26 cellular contexts compared by ENCODE assay signal in the genomic region with DNA sequence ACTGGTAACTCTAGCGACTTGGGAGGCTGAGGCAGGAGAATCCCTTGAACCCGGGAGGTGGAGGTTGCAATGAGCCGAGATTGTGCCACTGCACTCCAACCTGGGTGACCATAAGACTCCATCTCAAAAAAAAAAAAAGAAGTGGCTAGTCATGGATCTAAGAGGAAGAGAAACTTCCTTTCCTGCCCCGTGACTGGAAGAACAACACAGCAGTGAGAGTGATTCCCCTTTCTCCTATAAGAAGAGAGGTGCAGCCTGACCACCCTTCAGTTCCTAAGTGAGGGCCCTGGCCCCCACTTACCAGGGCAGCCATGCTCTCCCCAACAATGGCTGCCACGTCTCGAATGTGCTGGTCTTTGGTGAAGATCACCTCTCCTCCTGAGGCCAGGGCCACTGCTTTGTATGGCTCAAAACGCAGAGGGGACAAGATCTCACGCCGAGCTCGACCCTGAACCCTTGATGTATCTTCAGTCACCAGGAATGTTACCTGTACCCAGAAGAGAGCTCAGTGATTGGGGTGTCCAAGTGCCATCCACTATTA. TPM values are rescaled to one million over a fixed set of nuclear protein-coding genes. Genes with fewer than 3 reads are reported as not detected.
DNase-seq lines count a peak whose midpoint lies in the region; ATAC-seq lines count a peak whose summit lies in the region.
"Had no signal": no experiment of that assay in that cellular context is flagged by ENCODE, and none has a peak within 500 bp of the region (broad histone marks: within the 10 kb centered on the region; RNA-seq: fewer than 3 reads in every experiment).

No MANE protein-coding gene starts in this region.

- H3K27ac ChIP-seq in naive thymus-derived CD4-positive, alpha-beta T cell (ENCODE audit: low read depth, low read length), result no peak overlapping the region
- H3K27ac ChIP-seq: A549, esophagus muscularis mucosa, thyroid gland had no signal

- H3K4me3 Mint-ChIP-seq in dendritic cell treated with granulocyte-macrophage colony-stimulating factor and Interleukin-4, amounts not matched to agents 40 ng/mL and 50 ng/mL, for 4 days, result peak overlapping the region; percentile 51
- no peak overlapping the region for H3K4me3 Mint-ChIP-seq in naive thymus-derived CD4-positive, alpha-beta T cell
- H3K4me3 Mint-ChIP-seq: activated naive CD8-positive, alpha-beta T cell treated with anti-CD3 and anti-CD28 coated beads for 36 hours; B cell; stimulated activated naive CD8-positive, alpha-beta T cell treated with anti-CD3 and anti-CD28 coated beads, Interleukin-15, amount 100 ng/mL, for 72 hours; T-helper 17 cell had no signal

- peaks cover 45% of the 10 kb centered on the region for H3K4me1 Mint-ChIP-seq in dendritic cell treated with granulocyte-macrophage colony-stimulating factor and Interleukin-4, amounts not matched to agents 40 ng/mL and 50 ng/mL, for 4 days (ENCODE audit: low read depth)
- H3K4me1 Mint-ChIP-seq in naive thymus-derived CD4-positive, alpha-beta T cell, result peaks cover 4 to 44% (median 30%) of the 10 kb centered on the region in 7 donors

- peak; percentile 25 for ATAC-seq in left ventricle myocardium superior
- ATAC-seq in naive thymus-derived CD4-positive, alpha-beta T cell, result peak; percentile 40
- ATAC-seq in GM21786 (IDR thresholded peaks at IDR 0.05; ENCODE audit: unreplicated experiment), result no peak
- ATAC-seq: A549, SK-N-SH treated with all-trans-retinoic acid at 6 μM for 48 hours had no signal

- no peaks in the 10 kb centered on the region for H3K27me3 ChIP-seq in naive thymus-derived CD4-positive, alpha-beta T cell (ENCODE audit: control insufficient read depth in 2 of 2, insufficient read depth in 2 of 2, low read length in 2 of 2)
- H3K27me3 ChIP-seq: thyroid gland had no signal

- peaks cover under 1% of the 10 kb centered on the region for H3K36me3 Mint-ChIP-seq in dendritic cell treated with granulocyte-macrophage colony-stimulating factor and Interleukin-4, amounts not matched to agents 40 ng/mL and 50 ng/mL, for 4 days (ENCODE audit: low read depth)
- H3K36me3 Mint-ChIP-seq in naive thymus-derived CD4-positive, alpha-beta T cell, result peaks cover 0 to 20% (median 0%) of the 10 kb centered on the region in 5 donors

- no peak overlapping the region for H3K4me3 ChIP-seq in naive thymus-derived CD4-positive, alpha-beta T cell (ENCODE audit: low read length)
- H3K4me3 ChIP-seq: A549, coronary artery, esophagus muscularis mucosa, thyroid gland had no signal

- peaks cover 3% of the 10 kb centered on the region for H3K27me3 Mint-ChIP-seq in dendritic cell treated with granulocyte-macrophage colony-stimulating factor and Interleukin-4, amounts not matched to agents 40 ng/mL and 50 ng/mL, for 4 days
- no peaks in the 10 kb centered on the region for H3K27me3 Mint-ChIP-seq in naive thymus-derived CD4-positive, alpha-beta T cell
- H3K27me3 Mint-ChIP-seq: activated naive CD8-positive, alpha-beta T cell treated with anti-CD3 and anti-CD28 coated beads for 36 hours; B cell; stimulated activated naive CD8-positive, alpha-beta T cell treated with anti-CD3 and anti-CD28 coated beads, Interleukin-15, amount 100 ng/mL, for 72 hours; T-helper 17 cell had no signal

- intact Hi-C loops in left ventricle myocardium superior (cut with micrococcal nuclease) (no loop called here), cardiac septum (cut with DNase I) (no loop called here)
- intact Hi-C loops in dendritic cell treated with granulocyte-macrophage colony-stimulating factor and Interleukin-4, amounts not matched to agents 40 ng/mL and 50 ng/mL, for 4 days (cut with micrococcal nuclease), result loop anchor here (2.0 kb wide), 3 partner anchors 30 to 88 kb away; a partner anchor contains a TSS
- intact Hi-C loops in naive thymus-derived CD4-positive, alpha-beta T cell (cut with micrococcal nuclease), result loop anchor here (1.0 to 2.0 kb wide), 4 partner anchors 30 to 88 kb away; a partner anchor contains a TSS

- no peaks in the 10 kb centered on the region for H3K36me3 ChIP-seq in naive thymus-derived CD4-positive, alpha-beta T cell (ENCODE audit: control insufficient read depth in 2 of 3, insufficient read depth in 3 of 3, low read length in 3 of 3)
- H3K36me3 ChIP-seq: esophagus muscularis mucosa, thyroid gland had no signal

- peak overlapping the region; percentile 33 for H3K27ac Mint-ChIP-seq in dendritic cell treated with granulocyte-macrophage colony-stimulating factor and Interleukin-4, amounts not matched to agents 40 ng/mL and 50 ng/mL, for 4 days
- peak overlapping the region in 1 of 9 donors; percentile 62 for H3K27ac Mint-ChIP-seq in naive thymus-derived CD4-positive, alpha-beta T cell
- H3K27ac Mint-ChIP-seq: activated naive CD8-positive, alpha-beta T cell treated with anti-CD3 and anti-CD28 coated beads for 36 hours had no signal

- H3K4me1 ChIP-seq in naive thymus-derived CD4-positive, alpha-beta T cell (ENCODE audit: control insufficient read depth in 2 of 2, insufficient read depth in 2 of 2, low read length in 2 of 2), result peaks cover 23 to 27% of the 10 kb centered on the region in 2 donors
- H3K4me1 ChIP-seq: A549, thyroid gland had no signal

- no peak for DNase-seq in left ventricle myocardium superior
- DNase-seq in cardiac septum (ENCODE audit: low spot score), result no peak
- no peak for DNase-seq in naive thymus-derived CD4-positive, alpha-beta T cell
- DNase-seq in HUDEP-2 (lab: John Stamatoyannopoulos, UW; ENCODE audit: unreplicated experiment in 76 of 76), result no peak
- no peak for DNase-seq in GM03348 (ENCODE audit: low spot score)
- DNase-seq in NCI-H1694 (lab: John Stamatoyannopoulos, UW), result no peak
- DNase-seq: activated naive CD8-positive, alpha-beta T cell treated with anti-CD3 and anti-CD28 coated beads for 36 hours; activated T-cell treated with anti-CD3 and anti-CD28 coated beads for 4 hours; aorta; Caco-2; foreskin melanocyte; IMR-90; left cardiac atrium; mesenchymal stem cell; NCI-H1417; NCI-H748 treated with DMSO at 0.1 percent for 48 hours; stimulated activated naive CD8-positive, alpha-beta T cell treated with anti-CD3 and anti-CD28 coated beads, Interleukin-15, amount 100 ng/mL, for 72 hours; T-helper 17 cell; thyroid gland had no signal

- H3K9me3 ChIP-seq in naive thymus-derived CD4-positive, alpha-beta T cell (ENCODE audit: control insufficient read depth in 2 of 3, low read length in 3 of 3), result no peaks in the 10 kb centered on the region
- H3K9me3 ChIP-seq: A549, Caco-2, esophagus muscularis mucosa, thyroid gland had no signal

- POLR2A ChIA-PET in naive thymus-derived CD4-positive, alpha-beta T cell (lab: Charles Lee), result interaction anchor here (0.9 to 1.9 kb wide), 2 partner anchors 23 to 27 kb away, joined by 3 to 6 read pairs; a partner anchor contains a TSS

- CTCF ChIA-PET in naive thymus-derived CD4-positive, alpha-beta T cell (lab: Charles Lee), result interaction anchor here (0.7 to 2.2 kb wide), 6 partner anchors 10 to 84 kb away, joined by 3 to 8 read pairs (median 6); a partner anchor contains a TSS

- H3K9me3 Mint-ChIP-seq in dendritic cell treated with granulocyte-macrophage colony-stimulating factor and Interleukin-4, amounts not matched to agents 40 ng/mL and 50 ng/mL, for 4 days, result no peaks in the 10 kb centered on the region
- peaks cover 0 to 5% (median 0%) of the 10 kb centered on the region in 11 donors for H3K9me3 Mint-ChIP-seq in naive thymus-derived CD4-positive, alpha-beta T cell
- H3K9me3 Mint-ChIP-seq: stimulated activated naive CD8-positive, alpha-beta T cell treated with anti-CD3 and anti-CD28 coated beads, Interleukin-15, amount 100 ng/mL, for 72 hours had no signal

RNA-seq across cellular contexts. Expression of a gene that starts 6.3 kb away (rescaled TPM):
- total RNA-seq in left ventricle myocardium superior (0.47 TPM), cardiac septum (0.86 TPM)
- 10 to 100 TPM in 1 of 5 experiments, 1 to 10 TPM in 4; 2.3 to 11.1 (median 3.3) TPM for total RNA-seq in naive thymus-derived CD4-positive, alpha-beta T cell
- not detected for polyA plus RNA-seq in naive thymus-derived CD4-positive, alpha-beta T cell
- total RNA-seq: IMR-90 had no signal

RNA-seq across cellular contexts. Expression of a gene that starts 8.3 kb away (rescaled TPM):
- total RNA-seq in left ventricle myocardium superior (12.8 TPM), cardiac septum (21.5 TPM)
- 1 to 10 TPM in 3 of 5 experiments, under 1 TPM in 2; 0.53 to 4.5 (median 1.1) TPM for total RNA-seq in naive thymus-derived CD4-positive, alpha-beta T cell
- polyA plus RNA-seq in naive thymus-derived CD4-positive, alpha-beta T cell, result not detected

RNA-seq across cellular contexts. Expression of a gene that starts 26.8 kb away (rescaled TPM):
- total RNA-seq in left ventricle myocardium superior (22.5 TPM), cardiac septum (35.0 TPM)
- total RNA-seq in naive thymus-derived CD4-positive, alpha-beta T cell, result 10 to 100 TPM; 34.3 to 84.2 (median 53.2) TPM
- 10 to 100 TPM; 32.2 to 44.8 TPM for polyA plus RNA-seq in naive thymus-derived CD4-positive, alpha-beta T cell

RNA-seq across cellular contexts. Expression of a gene that starts 29.0 kb away (rescaled TPM):
- total RNA-seq in left ventricle myocardium superior (1.3 TPM), cardiac septum (1.7 TPM)
- 10 to 100 TPM; 10.3 to 52.2 (median 11.4) TPM for total RNA-seq in naive thymus-derived CD4-positive, alpha-beta T cell
- polyA plus RNA-seq in naive thymus-derived CD4-positive, alpha-beta T cell, result 1 to 10 TPM in 1 of 2 donors, under 1 TPM in 1; 0.51 to 2.6 TPM

RNA-seq across cellular contexts. Expression of a gene that starts 32.5 kb away (rescaled TPM):
- total RNA-seq in left ventricle myocardium superior (77.4 TPM), cardiac septum (131 TPM)
- 100 to 1,000 TPM in 2 of 5 experiments, 10 to 100 TPM in 3; 29.3 to 494 (median 58.2) TPM for total RNA-seq in naive thymus-derived CD4-positive, alpha-beta T cell
- polyA plus RNA-seq in naive thymus-derived CD4-positive, alpha-beta T cell, result 100 to 1,000 TPM; 102 to 122 TPM

Comparison
In these comparisons a context has a peak if more than half of its experiments do, and no peak if none do; other contexts are left out.
1. intact Hi-C loops: an anchor here in dendritic cell treated with granulocyte-macrophage colony-stimulating factor and Interleukin-4, amounts not matched to agents 40 ng/mL and 50 ng/mL, for 4 days (2.0 kb wide) and naive thymus-derived CD4-positive, alpha-beta T cell (1.0 to 2.0 kb wide); none called in left ventricle myocardium superior and cardiac septum.